Comparison of ENCODE assay signal across 21 cellular contexts in genomic region chr2:240648155-240648649, GRCh38. TPM values are rescaled to one million over a fixed set of nuclear protein-coding genes. Genes with fewer than 3 reads are reported as not detected.
DNase-seq lines count a peak whose midpoint lies in the region; ATAC-seq, FAIRE-seq and TF ChIP-seq lines count a peak whose summit lies in the region.
"Had no signal": no experiment of that assay in that cellular context is flagged by ENCODE, and none has a peak within 500 bp of the region (broad histone marks: within the 10 kb centered on the region; RNA-seq: fewer than 3 reads in every experiment).

No MANE protein-coding gene starts in this region.

- H3K36me3 ChIP-seq in GM23338 (ENCODE audit: insufficient read depth) (no peaks in the 10 kb centered on the region), WERI-Rb-1 (no peaks in the 10 kb centered on the region)
- H3K36me3 ChIP-seq: MG63 had no signal

- no peaks in the 10 kb centered on the region for H3K79me2 ChIP-seq in GM23338 (replicated peaks; ENCODE audit: insufficient read depth)

- no peaks in the 10 kb centered on the region for H3F3A ChIP-seq in GM23338 (replicated peaks; ENCODE audit: low read depth)

- H3K9me2 ChIP-seq in GM23338 (ENCODE audit: insufficient read depth), result no peaks in the 10 kb centered on the region

- H3K27me3 ChIP-seq in right cardiac atrium (ENCODE audit: control insufficient read depth, insufficient read depth) (no peaks in the 10 kb centered on the region), GM23338 (ENCODE audit: insufficient read depth) (no peaks in the 10 kb centered on the region), WERI-Rb-1 (ENCODE audit: insufficient read depth, low read depth, severe bottlenecking) (no peaks in the 10 kb centered on the region)

- H3K4me3 ChIP-seq in right cardiac atrium (ENCODE audit: low read length) (no peak overlapping the region), GM23338 (no peak overlapping the region), WERI-Rb-1 (ENCODE audit: low read depth, low read length) (no peak overlapping the region)
- H3K4me3 ChIP-seq: MG63, PC-9 had no signal

- DNase-seq in right cardiac atrium, result peak in 2 of 3 donors; percentile 13 to 27
- no peak for DNase-seq in left cardiac atrium
- DNase-seq in GM12892 (ENCODE audit: insufficient read length), result peak; percentile 11
- DNase-seq in iPS-NIHi7 (ENCODE audit: extremely low spot score), result peak; percentile 5
- peak; percentile 17 for DNase-seq in stimulated activated CD8-positive, alpha-beta memory T cell treated with anti-CD3 and anti-CD28 coated beads, Interleukin-4, amount 100 ng/mL, for 48 hours
- DNase-seq in GM23338 (ENCODE audit: low spot score), result no peak
- no peak for DNase-seq in WERI-Rb-1
- DNase-seq: AML-193; CD4-positive, CD25-positive, alpha-beta regulatory T cell; DMS53; GOT3; HFFc6; MG63; NCI-H1092; NCI-H146; NCI-H2081; NCI-H748 treated with DMSO at 0.1 percent for 48 hours; PC-9 had no signal

- no peaks in the 10 kb centered on the region for H4K20me1 ChIP-seq in GM23338 (replicated peaks; ENCODE audit: insufficient read depth)

- no peak overlapping the region; the same call in 2 of the 3 replicates for H3K4me3 Mint-ChIP-seq in GM23338
- H3K4me3 Mint-ChIP-seq: CD4-positive, CD25-positive, alpha-beta regulatory T cell; HFFc6 had no signal

- ATAC-seq in right cardiac atrium (no peak), left cardiac atrium (no peak), GM23338 (no peak)

- H3K27ac ChIP-seq in right cardiac atrium (ENCODE audit: low read length), result no peak overlapping the region
- no peak overlapping the region for H3K27ac ChIP-seq in GM23338 (ENCODE audit: low read depth)
- no peak overlapping the region for H3K27ac ChIP-seq in WERI-Rb-1
- H3K27ac ChIP-seq: PC-9 had no signal

- H3K9me3 ChIP-seq in right cardiac atrium (ENCODE audit: control insufficient read depth, low read length) (no peaks in the 10 kb centered on the region), WERI-Rb-1 (ENCODE audit: severe bottlenecking) (no peaks in the 10 kb centered on the region)

- no peak overlapping the region for H3K27ac Mint-ChIP-seq in GM23338
- H3K27ac Mint-ChIP-seq: CD4-positive, CD25-positive, alpha-beta regulatory T cell; HFFc6 had no signal

- no peak overlapping the region for H2AFZ ChIP-seq in GM23338
- H2AFZ ChIP-seq: PC-9 had no signal

- no peak for TF ChIP-seq POLR2A in GM12892 (IDR thresholded peaks at IDR 0.05; ENCODE audit: low read depth, low read length)

- TF ChIP-seq CTCF in GM23338 (conservative IDR thresholded peaks at IDR 0.05; ENCODE audit: low read depth in 2 of 2), result no peak
- no peak for TF ChIP-seq CTCF in WERI-Rb-1 (IDR thresholded peaks at IDR 0.05; ENCODE audit: low read depth, low read length)

- intact Hi-C loops in right cardiac atrium (cut with DNase I), result no loop called here
- intact Hi-C loops in left cardiac atrium (cut with DNase I), result no loop called here

- no peak overlapping the region for H3K4me2 ChIP-seq in GM23338
- H3K4me2 ChIP-seq: PC-9 had no signal

- 78% methylated on average over 6 of the region's 6 CpGs for WGBS in right cardiac atrium

- H3K4me1 Mint-ChIP-seq in GM23338, result peaks cover 10% of the 10 kb centered on the region

- no peaks in the 10 kb centered on the region for H3K4me1 ChIP-seq in right cardiac atrium (ENCODE audit: control insufficient read depth, insufficient read depth, low read length)
- H3K4me1 ChIP-seq in GM23338 (ENCODE audit: insufficient read depth), result no peaks in the 10 kb centered on the region

- FAIRE-seq in GM12892 (lab: Jason Lieb, UNC), result no peak

- H3K36me3 Mint-ChIP-seq in GM23338 (ENCODE audit: low read depth), result no peaks in the 10 kb centered on the region
- H3K36me3 Mint-ChIP-seq: CD4-positive, CD25-positive, alpha-beta regulatory T cell had no signal

- H3K9me3 Mint-ChIP-seq in GM23338, result no peaks in the 10 kb centered on the region; the same call in 2 of the 3 replicates
- H3K9me3 Mint-ChIP-seq: HFFc6 had no signal

- H3K27me3 Mint-ChIP-seq in GM23338 (ENCODE audit: insufficient read depth, low read depth, poor library complexity), result peaks cover 16% of the 10 kb centered on the region

TF ChIP-seq in GM23338, 12 proteins besides CTCF, POLR2A, EP300 and RAD21 (continues in another document):
- TF ChIP-seq CREB1 (CRISPR knock-in tag; IDR thresholded peaks at IDR 0.05; ENCODE audit: low read depth) (no peak), POLR2AphosphoS5 (IDR thresholded peaks at IDR 0.05; ENCODE audit: low read depth) (no peak), JUNB (IDR thresholded peaks at IDR 0.05; ENCODE audit: unreplicated experiment) (no peak), NANOG (IDR thresholded peaks at IDR 0.05; ENCODE audit: borderline replicate concordance) (no peak), STAT1 (IDR thresholded peaks at IDR 0.05; ENCODE audit: unreplicated experiment) (no peak), EZH2phosphoT487 (IDR thresholded peaks at IDR 0.05; ENCODE audit: unreplicated experiment) (no peak)
- TF ChIP-seq, protein P1, sequence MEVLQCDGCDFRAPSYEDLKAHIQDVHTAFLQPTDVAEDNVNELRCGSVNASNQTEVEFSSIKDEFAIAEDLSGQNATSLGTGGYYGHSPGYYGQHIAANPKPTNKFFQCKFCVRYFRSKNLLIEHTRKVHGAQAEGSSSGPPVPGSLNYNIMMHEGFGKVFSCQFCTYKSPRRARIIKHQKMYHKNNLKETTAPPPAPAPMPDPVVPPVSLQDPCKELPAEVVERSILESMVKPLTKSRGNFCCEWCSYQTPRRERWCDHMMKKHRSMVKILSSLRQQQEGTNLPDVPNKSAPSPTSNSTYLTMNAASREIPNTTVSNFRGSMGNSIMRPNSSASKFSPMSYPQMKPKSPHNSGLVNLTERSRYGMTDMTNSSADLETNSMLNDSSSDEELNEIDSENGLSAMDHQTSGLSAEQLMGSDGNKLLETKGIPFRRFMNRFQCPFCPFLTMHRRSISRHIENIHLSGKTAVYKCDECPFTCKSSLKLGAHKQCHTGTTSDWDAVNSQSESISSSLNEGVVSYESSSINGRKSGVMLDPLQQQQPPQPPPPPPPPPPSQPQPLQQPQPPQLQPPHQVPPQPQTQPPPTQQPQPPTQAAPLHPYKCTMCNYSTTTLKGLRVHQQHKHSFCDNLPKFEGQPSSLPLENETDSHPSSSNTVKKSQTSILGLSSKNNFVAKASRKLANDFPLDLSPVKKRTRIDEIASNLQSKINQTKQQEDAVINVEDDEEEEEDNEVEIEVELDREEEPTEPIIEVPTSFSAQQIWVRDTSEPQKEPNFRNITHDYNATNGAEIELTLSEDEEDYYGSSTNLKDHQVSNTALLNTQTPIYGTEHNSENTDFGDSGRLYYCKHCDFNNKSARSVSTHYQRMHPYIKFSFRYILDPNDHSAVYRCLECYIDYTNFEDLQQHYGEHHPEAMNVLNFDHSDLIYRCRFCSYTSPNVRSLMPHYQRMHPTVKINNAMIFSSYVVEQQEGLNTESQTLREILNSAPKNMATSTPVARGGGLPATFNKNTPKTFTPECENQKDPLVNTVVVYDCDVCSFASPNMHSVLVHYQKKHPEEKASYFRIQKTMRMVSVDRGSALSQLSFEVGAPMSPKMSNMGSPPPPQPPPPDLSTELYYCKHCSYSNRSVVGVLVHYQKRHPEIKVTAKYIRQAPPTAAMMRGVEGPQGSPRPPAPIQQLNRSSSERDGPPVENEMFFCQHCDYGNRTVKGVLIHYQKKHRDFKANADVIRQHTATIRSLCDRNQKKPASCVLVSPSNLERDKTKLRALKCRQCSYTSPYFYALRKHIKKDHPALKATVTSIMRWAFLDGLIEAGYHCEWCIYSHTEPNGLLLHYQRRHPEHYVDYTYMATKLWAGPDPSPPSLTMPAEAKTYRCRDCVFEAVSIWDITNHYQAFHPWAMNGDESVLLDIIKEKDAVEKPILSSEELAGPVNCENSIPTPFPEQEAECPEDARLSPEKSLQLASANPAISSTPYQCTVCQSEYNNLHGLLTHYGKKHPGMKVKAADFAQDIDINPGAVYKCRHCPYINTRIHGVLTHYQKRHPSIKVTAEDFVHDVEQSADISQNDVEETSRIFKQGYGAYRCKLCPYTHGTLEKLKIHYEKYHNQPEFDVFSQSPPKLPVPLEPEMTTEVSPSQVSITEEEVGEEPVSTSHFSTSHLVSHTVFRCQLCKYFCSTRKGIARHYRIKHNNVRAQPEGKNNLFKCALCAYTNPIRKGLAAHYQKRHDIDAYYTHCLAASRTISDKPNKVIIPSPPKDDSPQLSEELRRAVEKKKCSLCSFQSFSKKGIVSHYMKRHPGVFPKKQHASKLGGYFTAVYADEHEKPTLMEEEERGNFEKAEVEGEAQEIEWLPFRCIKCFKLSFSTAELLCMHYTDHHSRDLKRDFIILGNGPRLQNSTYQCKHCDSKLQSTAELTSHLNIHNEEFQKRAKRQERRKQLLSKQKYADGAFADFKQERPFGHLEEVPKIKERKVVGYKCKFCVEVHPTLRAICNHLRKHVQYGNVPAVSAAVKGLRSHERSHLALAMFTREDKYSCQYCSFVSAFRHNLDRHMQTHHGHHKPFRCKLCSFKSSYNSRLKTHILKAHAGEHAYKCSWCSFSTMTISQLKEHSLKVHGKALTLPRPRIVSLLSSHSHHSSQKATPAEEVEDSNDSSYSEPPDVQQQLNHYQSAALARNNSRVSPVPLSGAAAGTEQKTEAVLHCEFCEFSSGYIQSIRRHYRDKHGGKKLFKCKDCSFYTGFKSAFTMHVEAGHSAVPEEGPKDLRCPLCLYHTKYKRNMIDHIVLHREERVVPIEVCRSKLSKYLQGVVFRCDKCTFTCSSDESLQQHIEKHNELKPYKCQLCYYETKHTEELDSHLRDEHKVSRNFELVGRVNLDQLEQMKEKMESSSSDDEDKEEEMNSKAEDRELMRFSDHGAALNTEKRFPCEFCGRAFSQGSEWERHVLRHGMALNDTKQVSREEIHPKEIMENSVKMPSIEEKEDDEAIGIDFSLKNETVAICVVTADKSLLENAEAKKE (CRISPR knock-in tag; IDR thresholded peaks at IDR 0.05), result no peak

RNA-seq across cellular contexts. Expression of gene GPR35, which starts 22.9 kb away (rescaled TPM):
- total RNA-seq in right cardiac atrium (1 to 10 TPM in 2 of 4 donors, under 1 TPM in 2; 0.53 to 1.4 (median 1.0) TPM), left cardiac atrium (1 to 10 TPM; 1.1 to 1.3 TPM)
- polyA plus RNA-seq in right cardiac atrium (0.84 TPM), GM23338 (2016; fragmentation: Nextera tagmentation; extraction: Ambion mirVana) (0.21 TPM in 1 of 2 replicates, not detected in the other)
- polyA plus RNA-seq in GM12892 (2012; ENCODE audit: missing spikeins), result 1.1 TPM
- total RNA-seq in GM23338 (2014; rRNA removed; shearing (Covaris generic)), result 0.39 TPM in 1 of 2 replicates, not detected in the other
- total RNA-seq: SK-MEL-5 had no signal

RNA-seq across cellular contexts. Expression of gene AQP12B, which starts 34.5 kb away (rescaled TPM):
- total RNA-seq in right cardiac atrium, result not detected
- polyA plus RNA-seq in right cardiac atrium, result not detected
- total RNA-seq in left cardiac atrium, result not detected
- not detected for polyA plus RNA-seq in GM12892 (2012; ENCODE audit: missing spikeins)
- total RNA-seq in GM23338 (2014; rRNA removed; shearing (Covaris generic)), result not detected in 2 replicates
- not detected in 2 replicates for polyA plus RNA-seq in GM23338 (2016; fragmentation: Nextera tagmentation; extraction: Ambion mirVana)
- total RNA-seq: A673; CD4-positive, CD25-positive, alpha-beta regulatory T cell; HFFc6; NCI-H460; PC-9; SK-MEL-5 had no signal
- polyA plus RNA-seq: CD4-positive, CD25-positive, alpha-beta regulatory T cell had no signal

RNA-seq across cellular contexts. Expression of gene AQP12A, which starts 43.5 kb away (rescaled TPM):
- total RNA-seq in right cardiac atrium, result not detected
- polyA plus RNA-seq in right cardiac atrium, result not detected
- total RNA-seq in left cardiac atrium, result not detected
- not detected for polyA plus RNA-seq in GM12892 (2012; ENCODE audit: missing spikeins)
- not detected in 2 replicates for total RNA-seq in GM23338 (2014; rRNA removed; shearing (Covaris generic))
- not detected in 2 replicates for polyA plus RNA-seq in GM23338 (2016; fragmentation: Nextera tagmentation; extraction: Ambion mirVana)
- total RNA-seq: A673; CD4-positive, CD25-positive, alpha-beta regulatory T cell; HFFc6; NCI-H460; PC-9; SK-MEL-5 had no signal
- polyA plus RNA-seq: CD4-positive, CD25-positive, alpha-beta regulatory T cell had no signal

Comparison
In these comparisons a context has a peak if more than half of its experiments do, and no peak if none do; other contexts are left out.
1. DNase-seq: peak in right cardiac atrium (2 of 3), GM12892 (single experiment), iPS-NIHi7 (single experiment) and stimulated activated CD8-positive, alpha-beta memory T cell treated with anti-CD3 and anti-CD28 coated beads, Interleukin-4, amount 100 ng/mL, for 48 hours (single experiment); none in left cardiac atrium (single experiment), GM23338 (single experiment) and WERI-Rb-1 (single experiment).